In the genomic region with DNA sequence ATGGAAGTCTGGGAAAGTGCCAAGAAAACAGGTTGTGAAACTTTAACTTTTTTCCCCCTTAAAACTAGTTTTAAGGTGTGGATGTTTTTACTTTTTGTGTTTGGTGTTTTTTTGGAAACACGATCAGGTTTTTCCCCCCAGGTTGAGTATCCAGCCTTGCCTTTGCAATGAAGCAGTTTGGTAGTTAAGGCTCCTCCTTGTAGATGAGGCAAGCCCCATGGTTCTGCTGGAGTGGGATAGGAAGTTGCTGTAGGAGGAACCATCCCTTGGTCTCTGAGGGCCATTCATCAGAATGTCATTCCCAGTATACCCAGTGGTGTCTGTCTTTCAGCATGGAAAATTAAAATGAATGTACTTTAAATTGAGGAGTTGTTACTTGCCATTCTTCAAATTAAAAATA, we compare ENCODE assay signal across 8 cellular contexts. TPM values are rescaled to one million over a fixed set of nuclear protein-coding genes. Genes with fewer than 3 reads are reported as not detected.
A peak's percentile ranks its signal among the peaks of the same experiment; 100 is the strongest.
DNase-seq lines count a peak whose midpoint lies in the region; ATAC-seq, FAIRE-seq and TF ChIP-seq lines count a peak whose summit lies in the region.
"Had no signal": no experiment of that assay in that cellular context is flagged by ENCODE, and none has a peak within 500 bp of the region (broad histone marks: within the 10 kb centered on the region; RNA-seq: fewer than 3 reads in every experiment).

No MANE protein-coding gene starts in this region.

- H3K9ac ChIP-seq in GM23248: peak overlapping the region; percentile 96; the same call in 1 of the 2 replicates

- peaks cover 37% of the 10 kb centered on the region for H3F3A ChIP-seq in GM23248 (ENCODE audit: insufficient read depth)

- no peak for ATAC-seq in GM19035 (IDR thresholded peaks at IDR 0.05; ENCODE audit: unreplicated experiment)

- H3K4me1 Mint-ChIP-seq in progenitor cell of endocrine pancreas (ENCODE audit: low read depth): peaks cover 59% of the 10 kb centered on the region

- peaks cover 69% of the 10 kb centered on the region for H3K79me2 ChIP-seq in GM23248 (ENCODE audit: insufficient read depth)

- H3K4me2 ChIP-seq in GM23248 (ENCODE audit: unreplicated experiment): peak overlapping the region; percentile 94

- peak overlapping the region; percentile 39 for H3K27ac Mint-ChIP-seq in progenitor cell of endocrine pancreas

- no peak for FAIRE-seq in HTR-8/SVneo (lab: Jason Lieb, UNC)

- TF ChIP-seq CTCF in epithelial cell of esophagus (IDR thresholded peaks at IDR 0.05; ENCODE audit: insufficient read depth, low read depth, low read length, missing control alignments): no peak
- TF ChIP-seq CTCF in progenitor cell of endocrine pancreas (IDR thresholded peaks at IDR 0.05; ENCODE audit: unreplicated experiment): no peak

- DNase-seq in GM23248: peak; percentile 50
- DNase-seq in OCI-M1 (lab: John Stamatoyannopoulos, UW): peak; percentile 8
- DNase-seq in epithelial cell of esophagus (ENCODE audit: low read depth): peak; percentile 24
- DNase-seq in progenitor cell of endocrine pancreas (ENCODE audit: low spot score, unreplicated experiment): no peak
- DNase-seq in HTR-8/SVneo (ENCODE audit: insufficient read length, low spot score): no peak
- no peak for DNase-seq in activated CD4-positive, alpha-beta T cell treated with anti-CD3 and anti-CD28 coated beads, Interleukin-2, amount 50 U/mL, for 1 hour
- DNase-seq: NCI-H2171 had no signal

- in situ Hi-C loops in GM23248 (cut with MboI): no loop called here

- 53 to 56% methylated on average over 1 of the region's 1 CpG for WGBS in GM23248 (ENCODE audit: low coverage in 1 of 2, low lambda C conversion rate in 2 of 2, missing lambda C conversion rate in 2 of 2), 2 experiments

- no peaks in the 10 kb centered on the region for H3K36me3 Mint-ChIP-seq in progenitor cell of endocrine pancreas (ENCODE audit: insufficient read depth)

- H3K27ac ChIP-seq in GM23248: peak overlapping the region; percentile 85; the same call in 1 of the 2 replicates

- no peaks in the 10 kb centered on the region for H3K27me3 Mint-ChIP-seq in progenitor cell of endocrine pancreas

- H3K9me3 Mint-ChIP-seq in progenitor cell of endocrine pancreas (ENCODE audit: low read depth): no peaks in the 10 kb centered on the region

- H3K4me3 ChIP-seq in GM23248 (peak overlapping the region; percentile 96), epithelial cell of esophagus (ENCODE audit: low read length) (no peak overlapping the region)

- peak overlapping the region; percentile 92 for H3K4me3 Mint-ChIP-seq in progenitor cell of endocrine pancreas (ENCODE audit: low read depth)

- no peaks in the 10 kb centered on the region for H3K36me3 ChIP-seq in GM23248 (ENCODE audit: low read depth)

- H3K9me2 ChIP-seq in GM23248 (ENCODE audit: insufficient read depth): no peaks in the 10 kb centered on the region

- H2AFZ ChIP-seq in GM23248: no peak overlapping the region

- peaks cover 46% of the 10 kb centered on the region for H3K4me1 ChIP-seq in GM23248 (ENCODE audit: insufficient read depth)

- no peaks in the 10 kb centered on the region for H3K9me3 ChIP-seq in GM23248 (ENCODE audit: low read depth)

- peaks cover 46% of the 10 kb centered on the region for H4K20me1 ChIP-seq in GM23248 (ENCODE audit: insufficient read depth)

- H3K27me3 ChIP-seq in GM23248 (replicated peaks; ENCODE audit: insufficient read depth): no peaks in the 10 kb centered on the region

RNA-seq across cellular contexts. Expression of a gene that starts 2.7 kb away (rescaled TPM):
- total RNA-seq in GM23248 (2014; rRNA removed; shearing (Covaris generic)): 41.6 and 52.6 TPM in 2 replicates
- 48.5 and 49.1 TPM in 2 replicates for polyA plus RNA-seq in GM23248 (2016; fragmentation: Nextera tagmentation; extraction: Ambion mirVana)
- 58.8 and 58.9 TPM in 2 replicates for total RNA-seq in progenitor cell of endocrine pancreas

Comparison
In these comparisons a context has a peak if more than half of its experiments do, and no peak if none do; other contexts are left out.
1. DNase-seq: peak in GM23248 (single experiment), OCI-M1 (single experiment) and epithelial cell of esophagus (single experiment); none in progenitor cell of endocrine pancreas (single experiment), HTR-8/SVneo (single experiment) and activated CD4-positive, alpha-beta T cell treated with anti-CD3 and anti-CD28 coated beads, Interleukin-2, amount 50 U/mL, for 1 hour (single experiment).